8 cellular contexts compared by ENCODE assay signal in the genomic region with DNA sequence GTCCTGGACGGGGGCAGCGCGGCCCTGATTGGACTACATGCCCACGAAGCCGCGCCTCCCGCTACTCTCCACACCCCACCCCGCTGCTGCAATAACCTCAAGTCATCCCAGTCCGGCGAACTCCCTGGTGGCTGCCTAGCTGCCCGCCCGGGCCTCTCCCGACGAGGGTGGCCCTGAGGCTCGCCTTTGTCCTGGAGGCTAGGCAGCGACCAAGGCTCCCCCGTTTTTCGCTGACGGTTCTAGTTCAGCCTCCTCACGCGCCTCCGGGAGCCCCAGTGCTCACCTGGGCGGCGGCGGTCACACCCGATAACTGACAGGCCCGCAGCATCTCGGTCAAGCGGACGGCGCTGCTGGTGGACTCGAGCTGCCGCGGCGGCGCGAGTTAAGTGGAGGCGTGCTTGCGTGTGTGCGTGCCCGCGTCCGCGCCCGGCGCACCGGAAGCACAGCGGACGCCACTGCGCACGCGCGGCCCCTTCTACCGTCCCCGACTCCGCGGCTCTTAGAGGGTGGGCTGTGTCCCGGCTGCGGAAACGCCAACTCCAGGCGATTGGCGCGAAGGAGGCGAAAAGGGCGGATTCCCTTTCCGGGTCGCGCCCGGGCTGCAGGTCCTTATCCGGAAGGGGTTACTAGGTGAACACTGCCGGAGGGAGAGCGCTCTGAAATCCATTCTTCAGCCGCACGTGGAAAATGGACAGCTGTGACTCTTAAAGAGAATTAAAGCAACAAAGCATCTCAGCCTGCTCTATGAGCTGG. TPM values are rescaled to one million over a fixed set of nuclear protein-coding genes. Genes with fewer than 3 reads are reported as not detected.
DNase-seq lines count a peak whose midpoint lies in the region; ATAC-seq and TF ChIP-seq lines count a peak whose summit lies in the region.

A gene (minus strand): TSS at position 408 of the 753 bp plus-strand sequence. CDS start 80 bp downstream, at position 328.

- H3K27ac Mint-ChIP-seq in T-helper 17 cell = peak within 1 kb of the TSS; percentile 97

- H3K9me3 ChIP-seq in T-helper 17 cell (ENCODE audit: control insufficient read depth, low read length, poor library complexity, severe bottlenecking) = no peaks in the 10 kb centered on the region
- no peaks in the 10 kb centered on the region for H3K9me3 ChIP-seq in right atrium auricular region
- H3K9me3 ChIP-seq in uterus = no peaks in the 10 kb centered on the region

- H3K4me3 ChIP-seq in right atrium auricular region (peak within 1 kb of the TSS; percentile 94 to 97), uterus (peak within 1 kb of the TSS; percentile 94 to 97)

- H3K27ac ChIP-seq in angular gyrus (ENCODE audit: low read depth, low read length) = peak within 1 kb of the TSS; percentile 96
- H3K27ac ChIP-seq in right atrium auricular region = peak within 1 kb of the TSS; percentile 100
- peak within 1 kb of the TSS; percentile 98 to 99 for H3K27ac ChIP-seq in uterus

- H3K4me1 ChIP-seq in right atrium auricular region (peaks cover 0 to 58% of the 10 kb centered on the region in 2 donors), uterus (peaks cover 0 to 7% of the 10 kb centered on the region in 2 donors)

- peak within 1 kb of the TSS; percentile 97 for H3K4me3 Mint-ChIP-seq in T-helper 17 cell

- intact Hi-C loops in uterus (cut with DNase I; ENCODE audit: low total_unique reads) = no loop called here

- H3K4me1 Mint-ChIP-seq in T-helper 17 cell = peaks cover 37% of the 10 kb centered on the region

- ATAC-seq in HG02884 (IDR thresholded peaks at IDR 0.05; ENCODE audit: unreplicated experiment) (peak; percentile 82), T-helper 17 cell (peak; percentile 92)

- no peak for TF ChIP-seq CTCF in GM13977 (IDR thresholded peaks at IDR 0.05; ENCODE audit: extremely low read depth, insufficient read depth, missing control alignments)
- peak in 1 of 2 donors; percentile 14 for TF ChIP-seq CTCF in right atrium auricular region (IDR thresholded peaks at IDR 0.05)
- TF ChIP-seq CTCF in uterus (IDR thresholded peaks at IDR 0.05) = peak in 2 of 4 experiments; percentile 13 to 29

- peaks cover 6% of the 10 kb centered on the region for H3K36me3 Mint-ChIP-seq in T-helper 17 cell (ENCODE audit: low read depth)

- H3K27me3 ChIP-seq in right atrium auricular region (no peaks in the 10 kb centered on the region), uterus (no peaks in the 10 kb centered on the region)

- no peaks in the 10 kb centered on the region for H3K27me3 Mint-ChIP-seq in T-helper 17 cell

- in situ Hi-C loops in GM13977 (cut with MboI; ENCODE audit: low pct_unique_long_range_greater_than_20kb, low sequenced_read_pairs, unreplicated experiment) = no loop called here

- TF ChIP-seq POLR2A in uterus (IDR thresholded peaks at IDR 0.05) = peak in 1 of 2 donors; percentile 90

- DNase-seq in GM13977 (ENCODE audit: low spot score) (peak; percentile 92), NCI-H1694 (lab: John Stamatoyannopoulos, UW) (peak; percentile 91), T-helper 17 cell (peak; percentile 83 to 93 (median 88)), right atrium auricular region (ENCODE audit: low spot score) (peak; percentile 99), pulmonary artery endothelial cell (ENCODE audit: low read depth, low spot score) (peak; percentile 89), uterus (peak; percentile 95 to 97)

- H3K36me3 ChIP-seq in right atrium auricular region (no peaks in the 10 kb centered on the region), uterus (no peaks in the 10 kb centered on the region)

RNA-seq across cellular contexts. Expression of the gene that starts here (rescaled TPM):
- total RNA-seq in T-helper 17 cell (10 to 100 TPM; 57.8 to 61.3 TPM), right atrium auricular region (100 to 1,000 TPM; 104 to 177 TPM), pulmonary artery endothelial cell (67.0 and 68.9 TPM in 2 replicates), uterus (10 to 100 TPM in 3 of 4 donors, 1 to 10 TPM in 1; 9.7 to 63.0 (median 36.2) TPM)

Comparison
In these comparisons a context has a peak if more than half of its experiments do, and no peak if none do; other contexts are left out.
1. Peak in every context shown above with its lines: DNase-seq, ATAC-seq, H3K4me3 ChIP-seq and H3K27ac ChIP-seq.